In the genomic region with DNA sequence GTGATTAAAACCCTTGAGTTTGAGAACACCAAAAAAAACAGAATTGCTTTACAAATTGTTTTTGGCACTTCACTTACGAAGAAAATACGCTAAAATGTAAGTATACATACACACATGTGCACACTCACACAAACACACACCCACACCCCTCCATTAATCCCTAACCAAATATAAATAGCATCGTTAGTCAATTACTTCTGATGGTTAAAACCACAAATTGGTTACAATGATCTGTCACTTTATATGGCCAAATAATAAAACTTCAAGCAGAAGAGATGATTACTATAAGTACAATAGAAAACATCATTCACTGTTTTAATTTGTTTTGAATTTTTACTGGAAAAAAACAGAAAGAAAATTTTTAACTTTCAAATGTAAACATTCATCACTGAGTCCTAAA, we compare ENCODE assay signal across 1 cellular context.
TF ChIP-seq lines count a peak whose summit lies in the region.

No MANE protein-coding gene starts in this region.

TF ChIP-seq in HEK293, 187 proteins besides CTCF, POLR2A, EP300 and RAD21 (continued from another document):
- TF ChIP-seq ZNF426 (tag by site-specific recombination; IDR thresholded peaks at IDR 0.05) (no peak), SCRT1 (tag by site-specific recombination; IDR thresholded peaks at IDR 0.05; ENCODE audit: borderline replicate concordance) (no peak), ZNF112 (tag by site-specific recombination; IDR thresholded peaks at IDR 0.05) (no peak), ZNF660 (tag by site-specific recombination; IDR thresholded peaks at IDR 0.05) (no peak), OVOL3 (tag by site-specific recombination; IDR thresholded peaks at IDR 0.05) (no peak), ZNF324 (tag by site-specific recombination; IDR thresholded peaks at IDR 0.05) (no peak), GLI4 (tag by site-specific recombination; IDR thresholded peaks at IDR 0.05) (no peak), HOXC10 (CRISPR knock-in tag; IDR thresholded peaks at IDR 0.05) (no peak), ZNF629 (tag by site-specific recombination; IDR thresholded peaks at IDR 0.05) (0 out of 2 replicates have a peak, but pooled peaks have one; percentile 15), ZNF248 (tag by site-specific recombination; IDR thresholded peaks at IDR 0.05) (no peak), KLF7 (tag by site-specific recombination; IDR thresholded peaks at IDR 0.05; ENCODE audit: borderline replicate concordance) (no peak), ZNF221 (tag by site-specific recombination; IDR thresholded peaks at IDR 0.05; ENCODE audit: borderline replicate concordance) (no peak), KLF10 (tag by site-specific recombination; IDR thresholded peaks at IDR 0.05) (no peak), ZBTB20 (tag by site-specific recombination; IDR thresholded peaks at IDR 0.05) (no peak), FEZF1 (tag by site-specific recombination; IDR thresholded peaks at IDR 0.05) (peak; percentile 84), GFI1B (tag by site-specific recombination; IDR thresholded peaks at IDR 0.05) (no peak), ZBTB10 (tag by site-specific recombination; IDR thresholded peaks at IDR 0.05) (no peak), KLF16 (tag by site-specific recombination; IDR thresholded peaks at IDR 0.05) (no peak)
- TF ChIP-seq, protein P1, sequence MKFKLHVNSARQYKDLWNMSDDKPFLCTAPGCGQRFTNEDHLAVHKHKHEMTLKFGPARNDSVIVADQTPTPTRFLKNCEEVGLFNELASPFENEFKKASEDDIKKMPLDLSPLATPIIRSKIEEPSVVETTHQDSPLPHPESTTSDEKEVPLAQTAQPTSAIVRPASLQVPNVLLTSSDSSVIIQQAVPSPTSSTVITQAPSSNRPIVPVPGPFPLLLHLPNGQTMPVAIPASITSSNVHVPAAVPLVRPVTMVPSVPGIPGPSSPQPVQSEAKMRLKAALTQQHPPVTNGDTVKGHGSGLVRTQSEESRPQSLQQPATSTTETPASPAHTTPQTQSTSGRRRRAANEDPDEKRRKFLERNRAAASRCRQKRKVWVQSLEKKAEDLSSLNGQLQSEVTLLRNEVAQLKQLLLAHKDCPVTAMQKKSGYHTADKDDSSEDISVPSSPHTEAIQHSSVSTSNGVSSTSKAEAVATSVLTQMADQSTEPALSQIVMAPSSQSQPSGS (tag by site-specific recombination; IDR thresholded peaks at IDR 0.05; ENCODE audit: low read depth): no peak
- TF ChIP-seq, protein P2, sequence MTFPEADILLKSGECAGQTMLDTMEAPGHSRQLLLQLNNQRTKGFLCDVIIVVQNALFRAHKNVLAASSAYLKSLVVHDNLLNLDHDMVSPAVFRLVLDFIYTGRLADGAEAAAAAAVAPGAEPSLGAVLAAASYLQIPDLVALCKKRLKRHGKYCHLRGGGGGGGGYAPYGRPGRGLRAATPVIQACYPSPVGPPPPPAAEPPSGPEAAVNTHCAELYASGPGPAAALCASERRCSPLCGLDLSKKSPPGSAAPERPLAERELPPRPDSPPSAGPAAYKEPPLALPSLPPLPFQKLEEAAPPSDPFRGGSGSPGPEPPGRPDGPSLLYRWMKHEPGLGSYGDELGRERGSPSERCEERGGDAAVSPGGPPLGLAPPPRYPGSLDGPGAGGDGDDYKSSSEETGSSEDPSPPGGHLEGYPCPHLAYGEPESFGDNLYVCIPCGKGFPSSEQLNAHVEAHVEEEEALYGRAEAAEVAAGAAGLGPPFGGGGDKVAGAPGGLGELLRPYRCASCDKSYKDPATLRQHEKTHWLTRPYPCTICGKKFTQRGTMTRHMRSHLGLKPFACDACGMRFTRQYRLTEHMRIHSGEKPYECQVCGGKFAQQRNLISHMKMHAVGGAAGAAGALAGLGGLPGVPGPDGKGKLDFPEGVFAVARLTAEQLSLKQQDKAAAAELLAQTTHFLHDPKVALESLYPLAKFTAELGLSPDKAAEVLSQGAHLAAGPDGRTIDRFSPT (tag by site-specific recombination; IDR thresholded peaks at IDR 0.05): peak; percentile 67
- TF ChIP-seq, protein P3, sequence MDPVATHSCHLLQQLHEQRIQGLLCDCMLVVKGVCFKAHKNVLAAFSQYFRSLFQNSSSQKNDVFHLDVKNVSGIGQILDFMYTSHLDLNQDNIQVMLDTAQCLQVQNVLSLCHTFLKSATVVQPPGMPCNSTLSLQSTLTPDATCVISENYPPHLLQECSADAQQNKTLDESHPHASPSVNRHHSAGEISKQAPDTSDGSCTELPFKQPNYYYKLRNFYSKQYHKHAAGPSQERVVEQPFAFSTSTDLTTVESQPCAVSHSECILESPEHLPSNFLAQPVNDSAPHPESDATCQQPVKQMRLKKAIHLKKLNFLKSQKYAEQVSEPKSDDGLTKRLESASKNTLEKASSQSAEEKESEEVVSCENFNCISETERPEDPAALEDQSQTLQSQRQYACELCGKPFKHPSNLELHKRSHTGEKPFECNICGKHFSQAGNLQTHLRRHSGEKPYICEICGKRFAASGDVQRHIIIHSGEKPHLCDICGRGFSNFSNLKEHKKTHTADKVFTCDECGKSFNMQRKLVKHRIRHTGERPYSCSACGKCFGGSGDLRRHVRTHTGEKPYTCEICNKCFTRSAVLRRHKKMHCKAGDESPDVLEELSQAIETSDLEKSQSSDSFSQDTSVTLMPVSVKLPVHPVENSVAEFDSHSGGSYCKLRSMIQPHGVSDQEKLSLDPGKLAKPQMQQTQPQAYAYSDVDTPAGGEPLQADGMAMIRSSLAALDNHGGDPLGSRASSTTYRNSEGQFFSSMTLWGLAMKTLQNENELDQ (tag by site-specific recombination; IDR thresholded peaks at IDR 0.05; ENCODE audit: low read depth): no peak
- TF ChIP-seq, protein P4, sequence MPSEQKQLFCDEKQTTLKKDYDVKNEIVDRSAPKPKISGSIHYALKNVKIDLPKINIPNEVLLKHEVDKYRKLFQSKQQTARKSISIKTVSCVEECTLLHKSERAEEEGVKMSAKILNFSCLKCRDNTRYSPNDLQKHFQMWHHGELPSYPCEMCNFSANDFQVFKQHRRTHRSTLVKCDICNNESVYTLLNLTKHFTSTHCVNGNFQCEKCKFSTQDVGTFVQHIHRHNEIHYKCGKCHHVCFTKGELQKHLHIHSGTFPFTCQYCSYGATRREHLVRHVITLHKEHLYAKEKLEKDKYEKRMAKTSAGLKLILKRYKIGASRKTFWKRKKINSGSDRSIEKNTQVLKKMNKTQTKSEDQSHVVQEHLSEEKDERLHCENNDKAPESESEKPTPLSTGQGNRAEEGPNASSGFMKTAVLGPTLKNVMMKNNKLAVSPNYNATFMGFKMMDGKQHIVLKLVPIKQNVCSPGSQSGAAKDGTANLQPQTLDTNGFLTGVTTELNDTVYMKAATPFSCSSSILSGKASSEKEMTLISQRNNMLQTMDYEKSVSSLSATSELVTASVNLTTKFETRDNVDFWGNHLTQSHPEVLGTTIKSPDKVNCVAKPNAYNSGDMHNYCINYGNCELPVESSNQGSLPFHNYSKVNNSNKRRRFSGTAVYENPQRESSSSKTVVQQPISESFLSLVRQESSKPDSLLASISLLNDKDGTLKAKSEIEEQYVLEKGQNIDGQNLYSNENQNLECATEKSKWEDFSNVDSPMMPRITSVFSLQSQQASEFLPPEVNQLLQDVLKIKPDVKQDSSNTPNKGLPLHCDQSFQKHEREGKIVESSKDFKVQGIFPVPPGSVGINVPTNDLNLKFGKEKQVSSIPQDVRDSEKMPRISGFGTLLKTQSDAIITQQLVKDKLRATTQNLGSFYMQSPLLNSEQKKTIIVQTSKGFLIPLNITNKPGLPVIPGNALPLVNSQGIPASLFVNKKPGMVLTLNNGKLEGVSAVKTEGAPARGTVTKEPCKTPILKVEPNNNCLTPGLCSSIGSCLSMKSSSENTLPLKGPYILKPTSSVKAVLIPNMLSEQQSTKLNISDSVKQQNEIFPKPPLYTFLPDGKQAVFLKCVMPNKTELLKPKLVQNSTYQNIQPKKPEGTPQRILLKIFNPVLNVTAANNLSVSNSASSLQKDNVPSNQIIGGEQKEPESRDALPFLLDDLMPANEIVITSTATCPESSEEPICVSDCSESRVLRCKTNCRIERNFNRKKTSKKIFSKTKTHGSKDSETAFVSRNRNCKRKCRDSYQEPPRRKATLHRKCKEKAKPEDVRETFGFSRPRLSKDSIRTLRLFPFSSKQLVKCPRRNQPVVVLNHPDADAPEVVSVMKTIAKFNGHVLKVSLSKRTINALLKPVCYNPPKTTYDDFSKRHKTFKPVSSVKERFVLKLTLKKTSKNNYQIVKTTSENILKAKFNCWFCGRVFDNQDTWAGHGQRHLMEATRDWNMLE (tag by site-specific recombination; conservative IDR thresholded peaks at IDR 0.05; ENCODE audit: low read depth): no peak
- TF ChIP-seq, protein P5, sequence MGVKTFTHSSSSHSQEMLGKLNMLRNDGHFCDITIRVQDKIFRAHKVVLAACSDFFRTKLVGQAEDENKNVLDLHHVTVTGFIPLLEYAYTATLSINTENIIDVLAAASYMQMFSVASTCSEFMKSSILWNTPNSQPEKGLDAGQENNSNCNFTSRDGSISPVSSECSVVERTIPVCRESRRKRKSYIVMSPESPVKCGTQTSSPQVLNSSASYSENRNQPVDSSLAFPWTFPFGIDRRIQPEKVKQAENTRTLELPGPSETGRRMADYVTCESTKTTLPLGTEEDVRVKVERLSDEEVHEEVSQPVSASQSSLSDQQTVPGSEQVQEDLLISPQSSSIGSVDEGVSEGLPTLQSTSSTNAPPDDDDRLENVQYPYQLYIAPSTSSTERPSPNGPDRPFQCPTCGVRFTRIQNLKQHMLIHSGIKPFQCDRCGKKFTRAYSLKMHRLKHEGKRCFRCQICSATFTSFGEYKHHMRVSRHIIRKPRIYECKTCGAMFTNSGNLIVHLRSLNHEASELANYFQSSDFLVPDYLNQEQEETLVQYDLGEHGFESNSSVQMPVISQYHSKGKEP (tag by site-specific recombination; IDR thresholded peaks at IDR 0.05): no peak
- TF ChIP-seq, protein P6, sequence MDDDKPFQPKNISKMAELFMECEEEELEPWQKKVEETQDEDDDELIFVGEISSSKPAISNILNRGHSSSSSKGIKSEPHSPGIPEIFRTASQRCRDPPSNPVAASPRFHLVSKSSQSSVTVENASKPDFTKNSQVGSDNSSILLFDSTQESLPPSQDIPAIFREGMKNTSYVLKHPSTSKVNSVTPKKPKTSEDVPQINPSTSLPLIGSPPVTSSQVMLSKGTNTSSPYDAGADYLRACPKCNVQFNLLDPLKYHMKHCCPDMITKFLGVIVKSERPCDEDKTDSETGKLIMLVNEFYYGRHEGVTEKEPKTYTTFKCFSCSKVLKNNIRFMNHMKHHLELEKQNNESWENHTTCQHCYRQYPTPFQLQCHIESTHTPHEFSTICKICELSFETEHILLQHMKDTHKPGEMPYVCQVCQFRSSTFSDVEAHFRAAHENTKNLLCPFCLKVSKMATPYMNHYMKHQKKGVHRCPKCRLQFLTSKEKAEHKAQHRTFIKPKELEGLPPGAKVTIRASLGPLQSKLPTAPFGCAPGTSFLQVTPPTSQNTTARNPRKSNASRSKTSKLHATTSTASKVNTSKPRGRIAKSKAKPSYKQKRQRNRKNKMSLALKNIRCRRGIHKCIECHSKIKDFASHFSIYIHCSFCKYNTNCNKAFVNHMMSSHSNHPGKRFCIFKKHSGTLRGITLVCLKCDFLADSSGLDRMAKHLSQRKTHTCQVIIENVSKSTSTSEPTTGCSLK (tag by site-specific recombination; IDR thresholded peaks at IDR 0.05): no peak
